Comparison of ENCODE assay signal across 19 cellular contexts in the genomic region with DNA sequence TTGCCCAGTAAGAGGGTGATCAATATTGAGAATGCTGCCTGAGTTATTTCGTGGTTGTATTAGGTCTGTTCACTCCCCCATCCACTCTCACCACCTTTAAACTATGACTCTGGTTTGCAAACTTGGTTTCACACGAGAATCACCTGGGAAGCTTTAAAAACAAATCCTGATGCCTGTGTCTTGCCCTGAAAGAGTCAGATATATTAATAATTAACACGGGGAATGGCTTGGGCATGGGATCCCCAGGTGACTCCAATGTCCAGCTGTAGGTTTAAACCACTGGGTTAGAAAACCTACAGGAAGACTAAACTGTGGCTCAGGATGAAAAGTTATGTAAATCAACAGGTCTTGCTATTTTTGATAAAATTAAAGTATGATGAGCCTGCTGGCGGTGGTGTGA.
A peak's percentile ranks its signal among the peaks of the same experiment; 100 is the strongest.
DNase-seq lines count a peak whose midpoint lies in the region; ATAC-seq and TF ChIP-seq lines count a peak whose summit lies in the region.
"Had no signal": no experiment of that assay in that cellular context is flagged by ENCODE, and none has a peak within 500 bp of the region (broad histone marks: within the 10 kb centered on the region; RNA-seq: fewer than 3 reads in every experiment).

No MANE protein-coding gene starts in this region.

- H3K4me1 ChIP-seq in H9 (ENCODE audit: insufficient read depth, low read length) (no peaks in the 10 kb centered on the region), thyroid gland (peaks cover 8 to 10% of the 10 kb centered on the region in 2 donors)

- no peaks in the 10 kb centered on the region for H3K23me2 ChIP-seq in H9 (ENCODE audit: insufficient read length, low read depth, low read length, poor library complexity, severe bottlenecking)

- no peak overlapping the region for H3K23ac ChIP-seq in H9 (ENCODE audit: insufficient read length, low read depth, low read length)

- H3K79me1 ChIP-seq in H9 (ENCODE audit: insufficient read depth, low read depth, low read length, poor library complexity, severe bottlenecking), result no peaks in the 10 kb centered on the region

- H3K27ac ChIP-seq in H9 (ENCODE audit: insufficient read length, low read depth, low read length), result no peak overlapping the region
- H3K27ac ChIP-seq in thyroid gland, result no peak overlapping the region
- H3K27ac ChIP-seq: BLaER1, KMS-11, SK-N-MC had no signal

- TF ChIP-seq CTCF in nephron (IDR thresholded peaks at IDR 0.05; ENCODE audit: unreplicated experiment in 3 of 3) (no peak), H9 (conservative IDR thresholded peaks at IDR 0.05) (no peak), thyroid gland (IDR thresholded peaks at IDR 0.05) (no peak)

- DNase-seq in Caki2 (ENCODE audit: low read depth) (peak; percentile 10), HuH-7 (ENCODE audit: low spot score) (peak; percentile 6), kidney glomerular epithelial cell (lab: John Stamatoyannopoulos, UW) (peak; percentile 60), H9 (no peak), thyroid gland (no peak), left ventricle myocardium superior (no peak)
- DNase-seq in activated CD8-positive, alpha-beta memory T cell treated with anti-CD3 and anti-CD28 coated beads for 24 hours, result no peak
- DNase-seq: CD4-positive, CD25-positive, alpha-beta regulatory T cell; GOT3; HCEC 1CT; NCI-H2029 treated with DMSO at 0.1 percent for 48 hours; NCI-H774; SIG-M5 had no signal

- no peak overlapping the region for H3K9ac ChIP-seq in H9 (ENCODE audit: extremely low read depth, insufficient read length, low read length)
- H3K9ac ChIP-seq: BLaER1, KMS-11 had no signal

- no peak overlapping the region for H2BK5ac ChIP-seq in H9 (ENCODE audit: insufficient read length, low read length)

- no peak for TF ChIP-seq POLR2A in thyroid gland (IDR thresholded peaks at IDR 0.05)

- no peak overlapping the region for H3K4ac ChIP-seq in H9 (ENCODE audit: low read depth, low read length)

- H3K36me3 ChIP-seq in thyroid gland, result no peaks in the 10 kb centered on the region
- H3K36me3 ChIP-seq: BLaER1 had no signal

- H2BK120ac ChIP-seq in H9 (ENCODE audit: low read depth, low read length, poor library complexity, severe bottlenecking), result no peak overlapping the region

- ATAC-seq in left ventricle myocardium superior, result no peak
- ATAC-seq: GM12878 had no signal

- H3K9me3 ChIP-seq in H9 (ENCODE audit: control insufficient read depth, low read depth, low read length), result no peaks in the 10 kb centered on the region
- H3K9me3 ChIP-seq in thyroid gland, result no peaks in the 10 kb centered on the region
- H3K9me3 ChIP-seq: BLaER1 had no signal

- H3K27me3 Mint-ChIP-seq in nephron (ENCODE audit: low read depth), result no peaks in the 10 kb centered on the region
- H3K27me3 Mint-ChIP-seq in H9 (ENCODE audit: low read depth), result peaks cover 13% of the 10 kb centered on the region
- H3K27me3 Mint-ChIP-seq: IgD-negative memory B cell had no signal

- H4K20me1 ChIP-seq in H9 (ENCODE audit: control insufficient read depth, insufficient read depth, insufficient read length), result no peaks in the 10 kb centered on the region
- H4K20me1 ChIP-seq: BLaER1 had no signal

- H3K4me1 Mint-ChIP-seq in nephron (peaks cover 26% of the 10 kb centered on the region), H9 (no peaks in the 10 kb centered on the region)
- H3K4me1 Mint-ChIP-seq: CD4-positive, CD25-positive, alpha-beta regulatory T cell; IgD-negative memory B cell had no signal

- H3K4me3 ChIP-seq in thyroid gland (replicated peaks in 1 of 3), result no peak overlapping the region
- H3K4me3 ChIP-seq: BLaER1, GM12878, SK-N-MC had no signal

- H2BK15ac ChIP-seq in H9 (ENCODE audit: low read depth, low read length), result no peak overlapping the region

- H4K8ac ChIP-seq in H9 (replicated peaks; ENCODE audit: insufficient read length, low read depth, low read length), result no peak overlapping the region

- H3K14ac ChIP-seq in H9 (ENCODE audit: insufficient read depth, low read length), result no peak overlapping the region

- H3K4me2 ChIP-seq in H9 (ENCODE audit: insufficient read depth, insufficient read length, low read length), result no peak overlapping the region
- H3K4me2 ChIP-seq: BLaER1, KMS-11 had no signal

- intact Hi-C loops in thyroid gland (cut with DNase I), result no loop called here
- intact Hi-C loops in left ventricle myocardium superior (cut with micrococcal nuclease), result no loop called here

- no peaks in the 10 kb centered on the region for H3K79me2 ChIP-seq in H9 (ENCODE audit: insufficient read depth, low read length)

- no peak overlapping the region for H3K4me3 Mint-ChIP-seq in nephron
- H3K4me3 Mint-ChIP-seq in H9, result no peak overlapping the region
- H3K4me3 Mint-ChIP-seq: CD4-positive, CD25-positive, alpha-beta regulatory T cell; IgD-negative memory B cell had no signal

- H3K9me3 Mint-ChIP-seq in nephron (no peaks in the 10 kb centered on the region), H9 (no peaks in the 10 kb centered on the region)
- H3K9me3 Mint-ChIP-seq: IgD-negative memory B cell had no signal

- in situ Hi-C loops in Caki2 (cut with HindIII; ENCODE audit: low pct_unique_long_range_greater_than_20kb, low sequenced_read_pairs), result no loop called here

- H3K56ac ChIP-seq in H9 (ENCODE audit: insufficient read length, low read depth, low read length), result no peak overlapping the region

- no peak overlapping the region for H3K18ac ChIP-seq in H9 (ENCODE audit: insufficient read length, low read depth, low read length)

- H2BK12ac ChIP-seq in H9 (ENCODE audit: insufficient read length, low read depth, low read length), result no peak overlapping the region

- H3K36me3 Mint-ChIP-seq in nephron (ENCODE audit: low read depth) (no peaks in the 10 kb centered on the region), H9 (ENCODE audit: insufficient read depth in 1 of 3, low read depth in 3 of 3) (no peaks in the 10 kb centered on the region)
- H3K36me3 Mint-ChIP-seq: CD4-positive, CD25-positive, alpha-beta regulatory T cell; IgD-negative memory B cell had no signal

- H3K27me3 ChIP-seq in H9 (ENCODE audit: insufficient read depth, low read length), result no peaks in the 10 kb centered on the region
- no peaks in the 10 kb centered on the region for H3K27me3 ChIP-seq in thyroid gland
- H3K27me3 ChIP-seq: BLaER1 had no signal

- no peak overlapping the region for H2AFZ ChIP-seq in H9 (ENCODE audit: low read length)

- H2BK20ac ChIP-seq in H9 (ENCODE audit: low read depth, low read length, poor library complexity, severe bottlenecking), result no peak overlapping the region

- no peak overlapping the region for H4K91ac ChIP-seq in H9 (ENCODE audit: insufficient read length, low read depth, low read length)

- H2AK5ac ChIP-seq in H9 (ENCODE audit: insufficient read length, low read length), result no peak overlapping the region

- H3T11ph ChIP-seq in H9 (ENCODE audit: low read length), result no peak overlapping the region

- no peak overlapping the region for H4K5ac ChIP-seq in H9 (ENCODE audit: insufficient read length, low read depth, low read length)

- H3K27ac Mint-ChIP-seq in nephron (peak overlapping the region; percentile 19 to 87 (median 74)), H9 (no peak overlapping the region)
- H3K27ac Mint-ChIP-seq: CD4-positive, CD25-positive, alpha-beta regulatory T cell; IgD-negative memory B cell had no signal

- no CpG with 5 or more reads among the region's 4 CpGs for WGBS in H9 (ENCODE audit: extremely low coverage, insufficient read length, low lambda C conversion rate)
- WGBS in thyroid gland, 2 donors, result 86 to 92% methylated on average over 4 of the region's 4 CpGs

Comparison
In these comparisons a context has a peak if more than half of its experiments do, and no peak if none do; other contexts are left out.
1. DNase-seq: peak in Caki2 (single experiment), HuH-7 (single experiment) and kidney glomerular epithelial cell (single experiment); none in activated CD8-positive, alpha-beta memory T cell treated with anti-CD3 and anti-CD28 coated beads for 24 hours (single experiment), H9 (single experiment), thyroid gland (0 of 2) and left ventricle myocardium superior (single experiment).
2. H3K27ac Mint-ChIP-seq: peak in nephron (3 of 3); none in H9 (0 of 3).